Comparison of ENCODE assay signal across 7 cellular contexts in genomic region chr15:34610388-34610787, GRCh38. TPM values are rescaled to one million over a fixed set of nuclear protein-coding genes. Genes with fewer than 3 reads are reported as not detected.
A peak's percentile ranks its signal among the peaks of the same experiment; 100 is the strongest.
DNase-seq lines count a peak whose midpoint lies in the region; ATAC-seq, FAIRE-seq and TF ChIP-seq lines count a peak whose summit lies in the region.

No MANE protein-coding gene starts in this region.

- ATAC-seq in activated CD8-positive, alpha-beta T cell treated with anti-CD3 and anti-CD28 coated beads, Interleukin-2, amount 10 ng/mL, durations not matched to agents 7 days and 5 days: peak; percentile 63
- ATAC-seq in GM19452 (IDR thresholded peaks at IDR 0.05; ENCODE audit: unreplicated experiment): no peak

- H3K27me3 Mint-ChIP-seq in activated CD8-positive, alpha-beta T cell treated with anti-CD3 and anti-CD28 coated beads, Interleukin-2, amount 10 ng/mL, durations not matched to agents 7 days and 5 days (ENCODE audit: low read depth): peaks cover 35% of the 10 kb centered on the region

- DNase-seq in D721Med (ENCODE audit: insufficient read length, low spot score): no peak
- no peak for DNase-seq in activated CD8-positive, alpha-beta T cell treated with anti-CD3 and anti-CD28 coated beads, Interleukin-2, amount 10 ng/mL, durations not matched to agents 7 days and 5 days
- DNase-seq in left kidney (ENCODE audit: low read depth, low spot score): peak; percentile 28
- no peak for DNase-seq in stimulated activated CD4-positive, alpha-beta T cell treated with anti-CD3 and anti-CD28 coated beads, Interleukin-4, amount 100 ng/mL, for 24 hours
- no peak for DNase-seq in NCI-H226

- no peaks in the 10 kb centered on the region for H3K9me3 Mint-ChIP-seq in activated CD8-positive, alpha-beta T cell treated with anti-CD3 and anti-CD28 coated beads, Interleukin-2, amount 10 ng/mL, durations not matched to agents 7 days and 5 days (ENCODE audit: insufficient read depth)

- H3K9me3 ChIP-seq in HEK293 (ENCODE audit: control insufficient read depth, insufficient read depth, low read depth, low read length): no peaks in the 10 kb centered on the region

- TF ChIP-seq CTCF in D721Med (IDR thresholded peaks at IDR 0.05; ENCODE audit: insufficient read depth, missing control alignments) (peak; percentile 26), HEK293 (tag by site-specific recombination; IDR thresholded peaks at IDR 0.05) (no peak)

- H3K4me3 ChIP-seq in HEK293 (ENCODE audit: low read depth, low read length): no peak overlapping the region

- CTCF ChIA-PET in HEK293 (lab: Yijun Ruan, JAX): interaction anchor here (0.7 to 2.7 kb wide), 6 partner anchors 11 to 349 kb away, joined by 3 to 12 read pairs (median 5); no protein-coding TSS in a partner anchor
- CTCF ChIA-PET in activated CD8-positive, alpha-beta T cell treated with anti-CD3 and anti-CD28 coated beads, Interleukin-2, amount 10 ng/mL, durations not matched to agents 7 days and 5 days (lab: Charles Lee): interaction anchor here (0.6 to 2.5 kb wide), 14 partner anchors 8 to 313 kb away, joined by 3 to 12 read pairs (median 4); partner anchors contain the start of genes NOP10 and NUTM1

- no peaks in the 10 kb centered on the region for H3K4me1 ChIP-seq in HEK293 (ENCODE audit: control insufficient read depth, insufficient read depth, low read length)

- H3K36me3 Mint-ChIP-seq in activated CD8-positive, alpha-beta T cell treated with anti-CD3 and anti-CD28 coated beads, Interleukin-2, amount 10 ng/mL, durations not matched to agents 7 days and 5 days (ENCODE audit: low read depth): no peaks in the 10 kb centered on the region

- no peaks in the 10 kb centered on the region for H3K36me3 ChIP-seq in HEK293 (ENCODE audit: control insufficient read depth in 2 of 2, insufficient read depth in 1 of 2, low read length in 2 of 2)

- no peak overlapping the region for H3K4me3 Mint-ChIP-seq in activated CD8-positive, alpha-beta T cell treated with anti-CD3 and anti-CD28 coated beads, Interleukin-2, amount 10 ng/mL, durations not matched to agents 7 days and 5 days

- no peak overlapping the region for H3K27ac Mint-ChIP-seq in activated CD8-positive, alpha-beta T cell treated with anti-CD3 and anti-CD28 coated beads, Interleukin-2, amount 10 ng/mL, durations not matched to agents 7 days and 5 days

- H3K27ac ChIP-seq in HEK293 (ENCODE audit: extremely low read depth, low read depth, low read length): no peak overlapping the region

- FAIRE-seq in D721Med (lab: Jason Lieb, UNC): no peak

- POLR2A ChIA-PET in HEK293 (lab: Yijun Ruan, JAX): no interaction called here
- POLR2A ChIA-PET in activated CD8-positive, alpha-beta T cell treated with anti-CD3 and anti-CD28 coated beads, Interleukin-2, amount 10 ng/mL, durations not matched to agents 7 days and 5 days (lab: Charles Lee): interaction anchor here (0.6 to 0.7 kb wide), 2 partner anchors 571 to 1439 kb away, joined by 3 to 4 read pairs; no protein-coding TSS in a partner anchor

- peaks cover 16% of the 10 kb centered on the region for H3K4me1 Mint-ChIP-seq in activated CD8-positive, alpha-beta T cell treated with anti-CD3 and anti-CD28 coated beads, Interleukin-2, amount 10 ng/mL, durations not matched to agents 7 days and 5 days (ENCODE audit: low read depth)

TF ChIP-seq in HEK293, 187 proteins besides CTCF, POLR2A, EP300 and RAD21:
- peak; percentile 27 for TF ChIP-seq ZNF654 (tag by site-specific recombination; IDR thresholded peaks at IDR 0.05; ENCODE audit: low read depth)
- TF ChIP-seq, protein P1, sequence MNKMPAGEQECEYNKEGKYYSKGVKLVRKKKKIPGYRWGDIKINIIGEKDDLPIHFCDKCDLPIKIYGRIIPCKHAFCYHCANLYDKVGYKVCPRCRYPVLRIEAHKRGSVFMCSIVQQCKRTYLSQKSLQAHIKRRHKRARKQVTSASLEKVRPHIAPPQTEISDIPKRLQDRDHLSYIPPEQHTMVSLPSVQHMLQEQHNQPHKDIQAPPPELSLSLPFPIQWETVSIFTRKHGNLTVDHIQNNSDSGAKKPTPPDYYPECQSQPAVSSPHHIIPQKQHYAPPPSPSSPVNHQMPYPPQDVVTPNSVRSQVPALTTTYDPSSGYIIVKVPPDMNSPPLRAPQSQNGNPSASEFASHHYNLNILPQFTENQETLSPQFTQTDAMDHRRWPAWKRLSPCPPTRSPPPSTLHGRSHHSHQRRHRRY (tag by site-specific recombination; IDR thresholded peaks at IDR 0.05): no peak

RNA-seq across cellular contexts. Expression of gene GOLGA8B, which starts 26.9 kb away (rescaled TPM):
- 100 to 1,000 TPM; 189 to 191 TPM for total RNA-seq in activated CD8-positive, alpha-beta T cell treated with anti-CD3 and anti-CD28 coated beads, Interleukin-2, amount 10 ng/mL, durations not matched to agents 7 days and 5 days
